ENCODE assay signal across 19 cellular contexts in genomic region chr16:1687427-1688316, GRCh38. TPM values are rescaled to one million over a fixed set of nuclear protein-coding genes. Genes with fewer than 3 reads are reported as not detected.
A peak's percentile ranks its signal among the peaks of the same experiment; 100 is the strongest.
DNase-seq lines count a peak whose midpoint lies in the region; ATAC-seq and TF ChIP-seq lines count a peak whose summit lies in the region.
"Had no signal": no experiment of that assay in that cellular context is flagged by ENCODE, and none has a peak within 500 bp of the region (broad histone marks: within the 10 kb centered on the region; RNA-seq: fewer than 3 reads in every experiment).

No MANE protein-coding gene starts in this region.

- no peak overlapping the region for H3K4me2 ChIP-seq in mesendoderm (ENCODE audit: low read length)
- H3K4me2 ChIP-seq: GM23338 had no signal

- H3K36me3 Mint-ChIP-seq in nephron progenitor cell (ENCODE audit: low read depth) = peaks cover 77% of the 10 kb centered on the region

- H2AK5ac ChIP-seq in mesendoderm (ENCODE audit: low read length) = no peak overlapping the region

- TF ChIP-seq CTCF in C4-2B (conservative IDR thresholded peaks at IDR 0.05) = no peak
- TF ChIP-seq CTCF in nephron progenitor cell (IDR thresholded peaks at IDR 0.05) = no peak
- no peak for TF ChIP-seq CTCF in vagina (IDR thresholded peaks at IDR 0.05)

- ATAC-seq in left colon (no peak), GM21786 (IDR thresholded peaks at IDR 0.05; ENCODE audit: unreplicated experiment) (no peak)
- ATAC-seq: activated T-cell treated with anti-CD3 and anti-CD28 coated beads, Interleukin-2, amount 50 U/mL, for 4 hours; GM23338; left lung; naive thymus-derived CD8-positive, alpha-beta T cell had no signal

- H2BK5ac ChIP-seq in mesendoderm (ENCODE audit: low read length) = no peak overlapping the region

- no peak overlapping the region for H3K9ac ChIP-seq in mesendoderm (ENCODE audit: low read length)

- no peak overlapping the region for H3K23ac ChIP-seq in mesendoderm (ENCODE audit: low read length)

- H3K36me3 ChIP-seq in vagina = peaks cover 0 to 42% of the 10 kb centered on the region in 2 donors
- H3K36me3 ChIP-seq in mesendoderm (ENCODE audit: control insufficient read depth, insufficient read depth, low read length) = peaks cover 15% of the 10 kb centered on the region

- TF ChIP-seq EP300 in Ishikawa (IDR thresholded peaks at IDR 0.05; ENCODE audit: borderline replicate concordance) = peak; percentile 73

- H3K4me1 Mint-ChIP-seq in nephron progenitor cell = no peaks in the 10 kb centered on the region
- H3K4me1 Mint-ChIP-seq: GM23338 had no signal

- H3K4ac ChIP-seq in mesendoderm (ENCODE audit: low read depth, low read length) = no peak overlapping the region

- no peak for TF ChIP-seq POLR2A in vagina (IDR thresholded peaks at IDR 0.05)

- no peak overlapping the region for H3K18ac ChIP-seq in mesendoderm (ENCODE audit: low read length)

- no peak for TF ChIP-seq RAD21 in Ishikawa (IDR thresholded peaks at IDR 0.05; ENCODE audit: low read depth)

- no peak overlapping the region for H4K8ac ChIP-seq in mesendoderm (ENCODE audit: low read depth, low read length)

- H2BK120ac ChIP-seq in mesendoderm (ENCODE audit: low read depth, low read length) = no peak overlapping the region

- DNase-seq in cerebellar cortex (ENCODE audit: low spot score) (peak; percentile 71), nephron progenitor cell (no peak), vagina (ENCODE audit: extremely low spot score in 2 of 2) (no peak), mesendoderm (no peak), left colon (no peak)
- DNase-seq: activated CD4-positive, alpha-beta T cell treated with anti-CD3 and anti-CD28 coated beads, Interleukin-2, amount 10 ng/mL, durations not matched to agents 7 days and 5 days; activated T-cell treated with anti-CD3 and anti-CD28 coated beads, Interleukin-2, amount 50 U/mL, for 4 hours; adrenal gland; DMS153; left lung; MV-4-11; naive thymus-derived CD8-positive, alpha-beta T cell; SIG-M5; T1000; tibial artery had no signal

- no CpG with 5 or more reads among the region's 17 CpGs for WGBS in mesendoderm (ENCODE audit: extremely low coverage, insufficient coverage, low lambda C conversion rate)

- H3K27ac ChIP-seq in C4-2B (peak overlapping the region; percentile 59), vagina (no peak overlapping the region), mesendoderm (ENCODE audit: low read depth, low read length) (no peak overlapping the region)
- H3K27ac ChIP-seq: adrenal gland, tibial artery had no signal

- intact Hi-C loops in vagina (cut with DNase I) = no loop called here
- intact Hi-C loops in left colon (cut with DNase I, micrococcal nuclease) = no loop called here

- H3K9me3 ChIP-seq in vagina = no peaks in the 10 kb centered on the region
- H3K9me3 ChIP-seq: adrenal gland, left lung, tibial artery had no signal

- H3K27me3 Mint-ChIP-seq in nephron progenitor cell (ENCODE audit: low read depth, poor library complexity) = no peaks in the 10 kb centered on the region
- H3K27me3 Mint-ChIP-seq: activated CD4-positive, alpha-beta T cell treated with anti-CD3 and anti-CD28 coated beads, Interleukin-2, amount 10 ng/mL, durations not matched to agents 7 days and 5 days; naive thymus-derived CD8-positive, alpha-beta T cell had no signal

- H3K9me3 Mint-ChIP-seq in nephron progenitor cell = no peaks in the 10 kb centered on the region
- H3K9me3 Mint-ChIP-seq: activated CD4-positive, alpha-beta T cell treated with anti-CD3 and anti-CD28 coated beads, Interleukin-2, amount 10 ng/mL, durations not matched to agents 7 days and 5 days; activated T-cell treated with anti-CD3 and anti-CD28 coated beads, Interleukin-2, amount 50 U/mL, for 4 hours; GM23338; naive thymus-derived CD8-positive, alpha-beta T cell had no signal

- no peak overlapping the region for H2BK15ac ChIP-seq in mesendoderm (replicated peaks; ENCODE audit: low read depth)

- peaks cover 75% of the 10 kb centered on the region for H3K79me2 ChIP-seq in mesendoderm (ENCODE audit: control insufficient read depth, insufficient read depth, low read length)

- H3K27me3 ChIP-seq in vagina (no peaks in the 10 kb centered on the region), mesendoderm (ENCODE audit: insufficient read depth, low read length, poor library complexity) (no peaks in the 10 kb centered on the region)
- H3K27me3 ChIP-seq: adrenal gland, left lung, tibial artery had no signal

- no peak overlapping the region for H3K4me3 ChIP-seq in vagina
- H3K4me3 ChIP-seq in mesendoderm (ENCODE audit: low read length) = no peak overlapping the region
- H3K4me3 ChIP-seq: adrenal gland, GM23338, left lung, tibial artery had no signal

- peak overlapping the region; percentile 63 for H3K27ac Mint-ChIP-seq in nephron progenitor cell
- H3K27ac Mint-ChIP-seq: activated CD4-positive, alpha-beta T cell treated with anti-CD3 and anti-CD28 coated beads, Interleukin-2, amount 10 ng/mL, durations not matched to agents 7 days and 5 days; GM23338 had no signal

- no peak overlapping the region for H4K5ac ChIP-seq in mesendoderm (ENCODE audit: low read length)

- no peak overlapping the region for H3K56ac ChIP-seq in mesendoderm (ENCODE audit: low read length)

- peaks cover 8% of the 10 kb centered on the region for H3K4me1 ChIP-seq in vagina
- H3K4me1 ChIP-seq in mesendoderm (ENCODE audit: control insufficient read depth, low read depth, low read length) = no peaks in the 10 kb centered on the region
- H3K4me1 ChIP-seq: left lung, tibial artery had no signal

- H3K4me3 Mint-ChIP-seq in nephron progenitor cell = no peak overlapping the region
- H3K4me3 Mint-ChIP-seq: activated CD4-positive, alpha-beta T cell treated with anti-CD3 and anti-CD28 coated beads, Interleukin-2, amount 10 ng/mL, durations not matched to agents 7 days and 5 days; activated T-cell treated with anti-CD3 and anti-CD28 coated beads, Interleukin-2, amount 50 U/mL, for 4 hours; GM23338; naive thymus-derived CD8-positive, alpha-beta T cell had no signal

- peaks cover 14% of the 10 kb centered on the region for H3K79me1 ChIP-seq in mesendoderm (ENCODE audit: low read length)

TF ChIP-seq in Ishikawa, 13 proteins besides CTCF, POLR2A, EP300 and RAD21:
- TF ChIP-seq TEAD4 (IDR thresholded peaks at IDR 0.05) (peak; percentile 48; the same call in 1 of the 2 replicates), MAX (IDR thresholded peaks at IDR 0.05) (peak; percentile 65), CREB1 (IDR thresholded peaks at IDR 0.05; ENCODE audit: low read depth) (no peak), EGR1 (IDR thresholded peaks at IDR 0.05) (no peak), YY1 (IDR thresholded peaks at IDR 0.05; ENCODE audit: low read depth) (peak; percentile 72), REST (IDR thresholded peaks at IDR 0.05; ENCODE audit: low read depth) (no peak), TAF1 (IDR thresholded peaks at IDR 0.05; ENCODE audit: low read depth) (no peak), NFIC (IDR thresholded peaks at IDR 0.05) (peak; percentile 70), TCF12 (IDR thresholded peaks at IDR 0.05; ENCODE audit: low read depth) (peak; percentile 83)

RNA-seq across cellular contexts. Expression of gene JPT2, which starts 9.6 kb away (rescaled TPM):
- 19.9 TPM for total RNA-seq in vagina
- polyA plus RNA-seq in mesendoderm (2013, experiment 1 of 2) = 167 TPM
- polyA plus RNA-seq in mesendoderm (2013, experiment 2 of 2) = 168 TPM
- total RNA-seq in left colon = 10 to 100 TPM; 49.8 to 62.4 TPM

RNA-seq across cellular contexts. Expression of gene MAPK8IP3, which starts 18.3 kb away (rescaled TPM):
- total RNA-seq in vagina (44.9 TPM), left colon (10 to 100 TPM; 55.2 to 79.0 TPM)
- polyA plus RNA-seq in mesendoderm (2013, experiment 1 of 2) = 16.1 TPM
- 14.7 TPM for polyA plus RNA-seq in mesendoderm (2013, experiment 2 of 2)
